Comparison of ENCODE assay signal across 9 cellular contexts in genomic region chr16:89506791-89507191, GRCh38. TPM values are rescaled to one million over a fixed set of nuclear protein-coding genes. Genes with fewer than 3 reads are reported as not detected.
DNase-seq lines count a peak whose midpoint lies in the region; ATAC-seq, FAIRE-seq and TF ChIP-seq lines count a peak whose summit lies in the region.
"Had no signal": no experiment of that assay in that cellular context is flagged by ENCODE, and none has a peak within 500 bp of the region (broad histone marks: within the 10 kb centered on the region; RNA-seq: fewer than 3 reads in every experiment).

No MANE protein-coding gene starts in this region.

- no peaks in the 10 kb centered on the region for H3K9me3 ChIP-seq in thymus (ENCODE audit: control insufficient read depth)

- H3K27ac ChIP-seq in thymus (ENCODE audit: low read depth), result no peak overlapping the region

- peaks cover 19% of the 10 kb centered on the region for H3K4me1 ChIP-seq in thymus (ENCODE audit: control insufficient read depth, insufficient read depth, low read length)

- H3K27ac Mint-ChIP-seq in immature natural killer cell, result peak overlapping the region; percentile 84 to 95 (median 92)

- no peak for TF ChIP-seq POLR2A in GM12892 (IDR thresholded peaks at IDR 0.05; ENCODE audit: low read depth, low read length)

- peaks cover 40 to 47% of the 10 kb centered on the region in 2 donors for H3K4me1 Mint-ChIP-seq in immature natural killer cell

- H3K9me3 Mint-ChIP-seq in immature natural killer cell, result no peaks in the 10 kb centered on the region

- ATAC-seq in HG03045 (IDR thresholded peaks at IDR 0.05; ENCODE audit: unreplicated experiment), result no peak

- peak overlapping the region; percentile 76 to 86 (median 85) for H3K4me3 Mint-ChIP-seq in immature natural killer cell

- H3K27me3 ChIP-seq in thymus (ENCODE audit: control insufficient read depth, insufficient read depth), result no peaks in the 10 kb centered on the region

- DNase-seq in activated T-cell treated with anti-CD3 and anti-CD28 coated beads for 48 hours (ENCODE audit: low read depth), result peak; percentile 20
- DNase-seq in activated T-cell treated with anti-CD3 and anti-CD28 coated beads for 4 hours, result no peak
- DNase-seq in activated gamma-delta T cell treated with Interleukin-2 at 50 U/mL for 16 hours, result peak; percentile 35
- DNase-seq in immature natural killer cell, result peak; percentile 68 to 80 (median 77)
- DNase-seq in SHP77 (lab: John Stamatoyannopoulos, UW), result no peak
- no peak for DNase-seq in GM12892 (ENCODE audit: insufficient read length)
- DNase-seq: NCI-H1092 treated with DMSO at 0.1 percent for 48 hours had no signal

- H3K36me3 ChIP-seq in thymus (ENCODE audit: control insufficient read depth, insufficient read depth), result peaks cover 15% of the 10 kb centered on the region

- no peak for FAIRE-seq in GM12892 (lab: Jason Lieb, UNC)

- H3K4me3 ChIP-seq in thymus (ENCODE audit: low read length), result peak overlapping the region; percentile 94

- H3K27me3 Mint-ChIP-seq in immature natural killer cell (ENCODE audit: low read depth in 3 of 3), result peaks cover 2 to 16% (median 10%) of the 10 kb centered on the region in 3 donors

- peaks cover 0 to 5% (median 0%) of the 10 kb centered on the region in 3 donors for H3K36me3 Mint-ChIP-seq in immature natural killer cell

- WGBS in thymus, result 40% methylated on average over 15 of the region's 15 CpGs

RNA-seq across cellular contexts. Expression of gene SPG7, which starts 1.4 kb away (rescaled TPM):
- polyA plus RNA-seq in immature natural killer cell (10 to 100 TPM; 39.7 to 48.4 (median 41.0) TPM), thymus (164 TPM)
- 80.0 TPM for polyA plus RNA-seq in GM12892 (2012; ENCODE audit: missing spikeins)

RNA-seq across cellular contexts. Expression of gene ANKRD11, which starts 16.4 kb away (rescaled TPM):
- polyA plus RNA-seq in immature natural killer cell (10 to 100 TPM in 1 of 3 donors, 1 to 10 TPM in 2; 3.7 to 14.3 (median 8.5) TPM), thymus (79.5 TPM)
- polyA plus RNA-seq in GM12892 (2012; ENCODE audit: missing spikeins), result 48.7 TPM

RNA-seq across cellular contexts. Expression of gene RPL13, which starts 53.7 kb away (rescaled TPM):
- 1,000 to 10,000 TPM; 1,461 to 3,229 (median 2,406) TPM for polyA plus RNA-seq in immature natural killer cell
- polyA plus RNA-seq in thymus, result 5,597 TPM
- 4,006 TPM for polyA plus RNA-seq in GM12892 (2012; ENCODE audit: missing spikeins)

Comparison
In these comparisons a context has a peak if more than half of its experiments do, and no peak if none do; other contexts are left out.
1. DNase-seq: peak in activated T-cell treated with anti-CD3 and anti-CD28 coated beads for 48 hours (single experiment), activated gamma-delta T cell treated with Interleukin-2 at 50 U/mL for 16 hours (single experiment) and immature natural killer cell (3 of 3); none in activated T-cell treated with anti-CD3 and anti-CD28 coated beads for 4 hours (single experiment), SHP77 (0 of 2) and GM12892 (single experiment).